13 cellular contexts compared by ENCODE assay signal in genomic region chr4:53421791-53422190, GRCh38. TPM values are rescaled to one million over a fixed set of nuclear protein-coding genes. Genes with fewer than 3 reads are reported as not detected.
DNase-seq lines count a peak whose midpoint lies in the region; ATAC-seq and TF ChIP-seq lines count a peak whose summit lies in the region.
"Had no signal": no experiment of that assay in that cellular context is flagged by ENCODE, and none has a peak within 500 bp of the region (broad histone marks: within the 10 kb centered on the region; RNA-seq: fewer than 3 reads in every experiment).

No MANE protein-coding gene starts in this region.

- H3K27me3 ChIP-seq in gastroesophageal sphincter: no peaks in the 10 kb centered on the region

- no peak overlapping the region for H3K4me3 ChIP-seq in gastroesophageal sphincter
- H3K4me3 ChIP-seq: GM23248 had no signal

- H3K4me1 Mint-ChIP-seq in natural killer cell: peaks cover 18% of the 10 kb centered on the region in 2 donors

- no peaks in the 10 kb centered on the region for H3K9me3 Mint-ChIP-seq in natural killer cell
- H3K9me3 Mint-ChIP-seq: CD4-positive, alpha-beta memory T cell had no signal

- H3K27ac ChIP-seq in gastroesophageal sphincter: no peak overlapping the region
- H3K27ac ChIP-seq: GM23248 had no signal

- intact Hi-C loops in natural killer cell (cut with micrococcal nuclease): no loop called here

- H3K36me3 Mint-ChIP-seq in natural killer cell: no peaks in the 10 kb centered on the region

- H3K27ac Mint-ChIP-seq in natural killer cell: no peak overlapping the region
- H3K27ac Mint-ChIP-seq: CD4-positive, alpha-beta memory T cell had no signal

- no peaks in the 10 kb centered on the region for H3K27me3 Mint-ChIP-seq in natural killer cell (ENCODE audit: low read depth in 2 of 2)
- H3K27me3 Mint-ChIP-seq: CD4-positive, alpha-beta memory T cell had no signal

- peaks cover 4 to 13% of the 10 kb centered on the region in 2 donors for H3K36me3 ChIP-seq in gastroesophageal sphincter

- peak; percentile 21 for DNase-seq in SK-N-DZ (ENCODE audit: low spot score)
- DNase-seq in foreskin melanocyte: peak; percentile 32
- peak; percentile 21 for DNase-seq in medulla oblongata (ENCODE audit: extremely low spot score)
- no peak for DNase-seq in natural killer cell
- no peak for DNase-seq in DMS 273 treated with DMSO at 0.1 percent for 48 hours (lab: John Stamatoyannopoulos, UW)
- DNase-seq: C1 segment of cervical spinal cord; CD4-positive, alpha-beta memory T cell; DMS53; DND-41; GM23248; H7; HCEC 1CT had no signal

- TF ChIP-seq CTCF in gastroesophageal sphincter (IDR thresholded peaks at IDR 0.05): no peak
- TF ChIP-seq CTCF in natural killer cell (IDR thresholded peaks at IDR 0.05): no peak

- no peaks in the 10 kb centered on the region for H3K9me3 ChIP-seq in gastroesophageal sphincter

- no peaks in the 10 kb centered on the region for H3K4me1 ChIP-seq in gastroesophageal sphincter

- H3K4me3 Mint-ChIP-seq in natural killer cell: no peak overlapping the region
- H3K4me3 Mint-ChIP-seq: CD4-positive, alpha-beta memory T cell had no signal

- TF ChIP-seq EP300 in gastroesophageal sphincter (IDR thresholded peaks at IDR 0.05): no peak

- WGBS in gastroesophageal sphincter (ENCODE audit: low coverage in 1 of 2), 2 donors: 79 to 88% methylated on average over 2 of the region's 2 CpGs

- ATAC-seq in gastroesophageal sphincter (no peak), natural killer cell (no peak)

- no peak for TF ChIP-seq POLR2A in gastroesophageal sphincter (IDR thresholded peaks at IDR 0.05)

RNA-seq across cellular contexts. Expression of gene FIP1L1, which starts 44.4 kb away (rescaled TPM):
- polyA plus RNA-seq in SK-N-DZ (2014; cell fraction: cytosol; rRNA removed): 53.5 and 57.5 TPM in 2 replicates
- polyA plus RNA-seq in SK-N-DZ (2014; cell fraction: nucleus; rRNA removed): 39.8 and 51.5 TPM in 2 replicates
- total RNA-seq in gastroesophageal sphincter: 10 to 100 TPM; 40.8 to 56.4 (median 43.8) TPM
- 10 to 100 TPM; 76.2 to 94.0 (median 85.6) TPM for total RNA-seq in natural killer cell

RNA-seq across cellular contexts. Expression of gene SCFD2, which starts 55.9 kb away (rescaled TPM):
- polyA plus RNA-seq in SK-N-DZ (2014; cell fraction: cytosol; rRNA removed): 14.7 and 18.0 TPM in 2 replicates
- 6.7 and 10.3 TPM in 2 replicates for polyA plus RNA-seq in SK-N-DZ (2014; cell fraction: nucleus; rRNA removed)
- total RNA-seq in gastroesophageal sphincter: 10 to 100 TPM in 3 of 4 donors, 1 to 10 TPM in 1; 8.9 to 17.6 (median 14.6) TPM
- total RNA-seq in natural killer cell: 10 to 100 TPM; 26.4 to 29.4 (median 28.9) TPM

Comparison
In these comparisons a context has a peak if more than half of its experiments do, and no peak if none do; other contexts are left out.
1. DNase-seq: peak in SK-N-DZ (single experiment), foreskin melanocyte (single experiment) and medulla oblongata (single experiment); none in natural killer cell (single experiment) and DMS 273 treated with DMSO at 0.1 percent for 48 hours (single experiment).